Comparison of ENCODE assay signal across 17 cellular contexts in the genomic region with DNA sequence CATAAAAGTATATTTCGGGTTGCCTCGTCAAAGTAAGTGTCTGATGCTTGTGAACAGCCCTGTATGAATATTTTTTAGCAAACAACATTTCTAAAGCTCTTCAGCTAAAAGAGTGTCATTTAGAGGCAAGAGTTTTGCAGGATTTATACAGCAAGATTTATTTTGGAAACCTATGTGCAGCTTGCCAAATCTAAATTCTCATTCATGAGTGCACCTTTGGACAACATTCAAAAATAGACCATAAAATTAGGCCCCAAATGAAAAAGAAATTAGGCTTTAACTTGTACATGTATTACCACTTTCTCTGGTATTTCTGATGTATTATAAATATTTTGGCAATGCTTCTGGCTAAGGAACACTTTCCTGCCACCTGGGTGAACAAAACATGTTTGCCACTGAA.
"Had no signal": no experiment of that assay in that cellular context is flagged by ENCODE, and none has a peak within 500 bp of the region (broad histone marks: within the 10 kb centered on the region; RNA-seq: fewer than 3 reads in every experiment).

No MANE protein-coding gene starts in this region.

- DNase-seq: Karpas-422, KG1, MG63, NCI-H1092, NCI-H1417, NCI-H1436 treated with DMSO at 0.1 percent for 48 hours, NCI-H1694, NCI-H187 treated with DMSO at 0.1 percent for 48 hours, NCI-H2029 treated with DMSO at 0.1 percent for 48 hours, NCI-H2171 treated with DMSO at 0.1 percent for 48 hours, NCI-H345, NCI-H510A, NCI-H526, NCI-H82, Right ventricle myocardium superior, RPMI8226, SIG-M5 had no signal
